1 cellular context compared by ENCODE assay signal in the genomic region with DNA sequence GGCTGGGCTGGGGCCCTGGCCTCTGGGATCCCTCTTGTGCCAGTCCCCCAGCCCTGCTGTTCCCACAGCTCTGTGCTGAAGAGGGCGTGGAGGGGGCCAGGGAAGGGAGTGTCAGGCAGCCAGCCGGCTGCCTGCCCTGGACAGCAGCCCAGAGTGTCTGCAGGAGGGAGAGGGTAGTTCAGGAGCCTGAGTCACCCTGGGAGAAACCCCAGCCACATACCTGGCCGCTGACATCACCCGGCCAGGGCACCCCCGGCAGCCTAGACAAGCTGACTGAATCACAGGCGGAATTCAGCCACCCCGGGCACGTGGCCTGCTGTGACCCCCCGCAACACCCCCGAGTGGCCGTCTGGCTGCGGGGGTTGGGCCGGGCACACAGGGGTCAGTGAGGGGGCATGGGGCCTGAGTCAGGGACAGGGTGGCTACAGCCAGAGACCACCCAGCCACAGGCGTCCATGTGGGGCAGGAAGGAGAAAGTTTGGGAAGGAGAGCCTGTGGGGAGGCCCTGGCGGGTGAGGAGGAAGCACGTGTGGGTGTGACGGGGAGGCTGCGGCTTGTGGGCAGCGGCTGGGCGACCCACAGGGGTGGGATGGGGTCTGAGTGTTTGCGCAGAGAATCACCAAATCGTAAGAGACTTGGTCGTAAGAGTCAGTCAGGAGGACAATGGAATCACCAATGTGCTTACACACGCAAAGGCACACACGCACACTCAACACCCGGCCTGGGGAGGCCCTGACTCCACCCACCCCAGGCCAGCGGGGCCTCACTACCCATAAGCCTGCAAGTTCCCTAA.
TF ChIP-seq lines count a peak whose summit lies in the region.

No MANE protein-coding gene starts in this region.

TF ChIP-seq in K562, 482 proteins besides CTCF, POLR2A, EP300 and RAD21 (continued from another document and continues in another):
- TF ChIP-seq, protein P1, sequence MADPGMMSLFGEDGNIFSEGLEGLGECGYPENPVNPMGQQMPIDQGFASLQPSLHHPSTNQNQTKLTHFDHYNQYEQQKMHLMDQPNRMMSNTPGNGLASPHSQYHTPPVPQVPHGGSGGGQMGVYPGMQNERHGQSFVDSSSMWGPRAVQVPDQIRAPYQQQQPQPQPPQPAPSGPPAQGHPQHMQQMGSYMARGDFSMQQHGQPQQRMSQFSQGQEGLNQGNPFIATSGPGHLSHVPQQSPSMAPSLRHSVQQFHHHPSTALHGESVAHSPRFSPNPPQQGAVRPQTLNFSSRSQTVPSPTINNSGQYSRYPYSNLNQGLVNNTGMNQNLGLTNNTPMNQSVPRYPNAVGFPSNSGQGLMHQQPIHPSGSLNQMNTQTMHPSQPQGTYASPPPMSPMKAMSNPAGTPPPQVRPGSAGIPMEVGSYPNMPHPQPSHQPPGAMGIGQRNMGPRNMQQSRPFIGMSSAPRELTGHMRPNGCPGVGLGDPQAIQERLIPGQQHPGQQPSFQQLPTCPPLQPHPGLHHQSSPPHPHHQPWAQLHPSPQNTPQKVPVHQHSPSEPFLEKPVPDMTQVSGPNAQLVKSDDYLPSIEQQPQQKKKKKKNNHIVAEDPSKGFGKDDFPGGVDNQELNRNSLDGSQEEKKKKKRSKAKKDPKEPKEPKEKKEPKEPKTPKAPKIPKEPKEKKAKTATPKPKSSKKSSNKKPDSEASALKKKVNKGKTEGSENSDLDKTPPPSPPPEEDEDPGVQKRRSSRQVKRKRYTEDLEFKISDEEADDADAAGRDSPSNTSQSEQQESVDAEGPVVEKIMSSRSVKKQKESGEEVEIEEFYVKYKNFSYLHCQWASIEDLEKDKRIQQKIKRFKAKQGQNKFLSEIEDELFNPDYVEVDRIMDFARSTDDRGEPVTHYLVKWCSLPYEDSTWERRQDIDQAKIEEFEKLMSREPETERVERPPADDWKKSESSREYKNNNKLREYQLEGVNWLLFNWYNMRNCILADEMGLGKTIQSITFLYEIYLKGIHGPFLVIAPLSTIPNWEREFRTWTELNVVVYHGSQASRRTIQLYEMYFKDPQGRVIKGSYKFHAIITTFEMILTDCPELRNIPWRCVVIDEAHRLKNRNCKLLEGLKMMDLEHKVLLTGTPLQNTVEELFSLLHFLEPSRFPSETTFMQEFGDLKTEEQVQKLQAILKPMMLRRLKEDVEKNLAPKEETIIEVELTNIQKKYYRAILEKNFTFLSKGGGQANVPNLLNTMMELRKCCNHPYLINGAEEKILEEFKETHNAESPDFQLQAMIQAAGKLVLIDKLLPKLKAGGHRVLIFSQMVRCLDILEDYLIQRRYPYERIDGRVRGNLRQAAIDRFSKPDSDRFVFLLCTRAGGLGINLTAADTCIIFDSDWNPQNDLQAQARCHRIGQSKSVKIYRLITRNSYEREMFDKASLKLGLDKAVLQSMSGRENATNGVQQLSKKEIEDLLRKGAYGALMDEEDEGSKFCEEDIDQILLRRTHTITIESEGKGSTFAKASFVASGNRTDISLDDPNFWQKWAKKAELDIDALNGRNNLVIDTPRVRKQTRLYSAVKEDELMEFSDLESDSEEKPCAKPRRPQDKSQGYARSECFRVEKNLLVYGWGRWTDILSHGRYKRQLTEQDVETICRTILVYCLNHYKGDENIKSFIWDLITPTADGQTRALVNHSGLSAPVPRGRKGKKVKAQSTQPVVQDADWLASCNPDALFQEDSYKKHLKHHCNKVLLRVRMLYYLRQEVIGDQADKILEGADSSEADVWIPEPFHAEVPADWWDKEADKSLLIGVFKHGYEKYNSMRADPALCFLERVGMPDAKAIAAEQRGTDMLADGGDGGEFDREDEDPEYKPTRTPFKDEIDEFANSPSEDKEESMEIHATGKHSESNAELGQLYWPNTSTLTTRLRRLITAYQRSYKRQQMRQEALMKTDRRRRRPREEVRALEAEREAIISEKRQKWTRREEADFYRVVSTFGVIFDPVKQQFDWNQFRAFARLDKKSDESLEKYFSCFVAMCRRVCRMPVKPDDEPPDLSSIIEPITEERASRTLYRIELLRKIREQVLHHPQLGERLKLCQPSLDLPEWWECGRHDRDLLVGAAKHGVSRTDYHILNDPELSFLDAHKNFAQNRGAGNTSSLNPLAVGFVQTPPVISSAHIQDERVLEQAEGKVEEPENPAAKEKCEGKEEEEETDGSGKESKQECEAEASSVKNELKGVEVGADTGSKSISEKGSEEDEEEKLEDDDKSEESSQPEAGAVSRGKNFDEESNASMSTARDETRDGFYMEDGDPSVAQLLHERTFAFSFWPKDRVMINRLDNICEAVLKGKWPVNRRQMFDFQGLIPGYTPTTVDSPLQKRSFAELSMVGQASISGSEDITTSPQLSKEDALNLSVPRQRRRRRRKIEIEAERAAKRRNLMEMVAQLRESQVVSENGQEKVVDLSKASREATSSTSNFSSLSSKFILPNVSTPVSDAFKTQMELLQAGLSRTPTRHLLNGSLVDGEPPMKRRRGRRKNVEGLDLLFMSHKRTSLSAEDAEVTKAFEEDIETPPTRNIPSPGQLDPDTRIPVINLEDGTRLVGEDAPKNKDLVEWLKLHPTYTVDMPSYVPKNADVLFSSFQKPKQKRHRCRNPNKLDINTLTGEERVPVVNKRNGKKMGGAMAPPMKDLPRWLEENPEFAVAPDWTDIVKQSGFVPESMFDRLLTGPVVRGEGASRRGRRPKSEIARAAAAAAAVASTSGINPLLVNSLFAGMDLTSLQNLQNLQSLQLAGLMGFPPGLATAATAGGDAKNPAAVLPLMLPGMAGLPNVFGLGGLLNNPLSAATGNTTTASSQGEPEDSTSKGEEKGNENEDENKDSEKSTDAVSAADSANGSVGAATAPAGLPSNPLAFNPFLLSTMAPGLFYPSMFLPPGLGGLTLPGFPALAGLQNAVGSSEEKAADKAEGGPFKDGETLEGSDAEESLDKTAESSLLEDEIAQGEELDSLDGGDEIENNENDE (IDR thresholded peaks at IDR 0.05; ENCODE audit: low read depth, low read length), result no peak
- no peak for TF ChIP-seq PHB (CRISPR knock-in tag; IDR thresholded peaks at IDR 0.05)
- TF ChIP-seq, protein P2, sequence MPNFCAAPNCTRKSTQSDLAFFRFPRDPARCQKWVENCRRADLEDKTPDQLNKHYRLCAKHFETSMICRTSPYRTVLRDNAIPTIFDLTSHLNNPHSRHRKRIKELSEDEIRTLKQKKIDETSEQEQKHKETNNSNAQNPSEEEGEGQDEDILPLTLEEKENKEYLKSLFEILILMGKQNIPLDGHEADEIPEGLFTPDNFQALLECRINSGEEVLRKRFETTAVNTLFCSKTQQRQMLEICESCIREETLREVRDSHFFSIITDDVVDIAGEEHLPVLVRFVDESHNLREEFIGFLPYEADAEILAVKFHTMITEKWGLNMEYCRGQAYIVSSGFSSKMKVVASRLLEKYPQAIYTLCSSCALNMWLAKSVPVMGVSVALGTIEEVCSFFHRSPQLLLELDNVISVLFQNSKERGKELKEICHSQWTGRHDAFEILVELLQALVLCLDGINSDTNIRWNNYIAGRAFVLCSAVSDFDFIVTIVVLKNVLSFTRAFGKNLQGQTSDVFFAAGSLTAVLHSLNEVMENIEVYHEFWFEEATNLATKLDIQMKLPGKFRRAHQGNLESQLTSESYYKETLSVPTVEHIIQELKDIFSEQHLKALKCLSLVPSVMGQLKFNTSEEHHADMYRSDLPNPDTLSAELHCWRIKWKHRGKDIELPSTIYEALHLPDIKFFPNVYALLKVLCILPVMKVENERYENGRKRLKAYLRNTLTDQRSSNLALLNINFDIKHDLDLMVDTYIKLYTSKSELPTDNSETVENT (CRISPR knock-in tag; IDR thresholded peaks at IDR 0.05), result no peak
- no peak for TF ChIP-seq XRCC4 (IDR thresholded peaks at IDR 0.05; ENCODE audit: extremely low read depth, insufficient read depth, insufficient read length)
- no peak for TF ChIP-seq ZBTB8A (IDR thresholded peaks at IDR 0.05; ENCODE audit: partially characterized antibody)
- TF ChIP-seq KLF13 (tag; IDR thresholded peaks at IDR 0.05; ENCODE audit: borderline replicate concordance, low read depth), result peak; percentile 24; the same call in 1 of the 2 replicates
- no peak for TF ChIP-seq ZNF146 (CRISPR knock-in tag; IDR thresholded peaks at IDR 0.05; ENCODE audit: unreplicated experiment)
- peak in 1 of 2 experiments; percentile 71; a peak in 2 of 4 replicates for TF ChIP-seq HDAC1 (IDR thresholded peaks at IDR 0.05)
- 0 out of 2 replicates have a peak, but pooled peaks have one; percentile 28 for TF ChIP-seq JUNB (CRISPR knock-in tag; conservative IDR thresholded peaks at IDR 0.05)
- no peak for TF ChIP-seq GTF2F1 (IDR thresholded peaks at IDR 0.05; ENCODE audit: low read depth, low read length)
- no peak for TF ChIP-seq CHD1 (IDR thresholded peaks at IDR 0.05; ENCODE audit: low read length)
- TF ChIP-seq, protein P3, sequence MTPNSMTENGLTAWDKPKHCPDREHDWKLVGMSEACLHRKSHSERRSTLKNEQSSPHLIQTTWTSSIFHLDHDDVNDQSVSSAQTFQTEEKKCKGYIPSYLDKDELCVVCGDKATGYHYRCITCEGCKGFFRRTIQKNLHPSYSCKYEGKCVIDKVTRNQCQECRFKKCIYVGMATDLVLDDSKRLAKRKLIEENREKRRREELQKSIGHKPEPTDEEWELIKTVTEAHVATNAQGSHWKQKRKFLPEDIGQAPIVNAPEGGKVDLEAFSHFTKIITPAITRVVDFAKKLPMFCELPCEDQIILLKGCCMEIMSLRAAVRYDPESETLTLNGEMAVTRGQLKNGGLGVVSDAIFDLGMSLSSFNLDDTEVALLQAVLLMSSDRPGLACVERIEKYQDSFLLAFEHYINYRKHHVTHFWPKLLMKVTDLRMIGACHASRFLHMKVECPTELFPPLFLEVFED (CRISPR knock-in tag; conservative IDR thresholded peaks at IDR 0.05), result 0 out of 2 replicates have a peak, but pooled peaks have one; percentile 38
- no peak for TF ChIP-seq MEIS2 (IDR thresholded peaks at IDR 0.05; ENCODE audit: partially characterized antibody)
- no peak for TF ChIP-seq TCF7 (IDR thresholded peaks at IDR 0.05; ENCODE audit: borderline replicate concordance)
- TF ChIP-seq, protein P4, sequence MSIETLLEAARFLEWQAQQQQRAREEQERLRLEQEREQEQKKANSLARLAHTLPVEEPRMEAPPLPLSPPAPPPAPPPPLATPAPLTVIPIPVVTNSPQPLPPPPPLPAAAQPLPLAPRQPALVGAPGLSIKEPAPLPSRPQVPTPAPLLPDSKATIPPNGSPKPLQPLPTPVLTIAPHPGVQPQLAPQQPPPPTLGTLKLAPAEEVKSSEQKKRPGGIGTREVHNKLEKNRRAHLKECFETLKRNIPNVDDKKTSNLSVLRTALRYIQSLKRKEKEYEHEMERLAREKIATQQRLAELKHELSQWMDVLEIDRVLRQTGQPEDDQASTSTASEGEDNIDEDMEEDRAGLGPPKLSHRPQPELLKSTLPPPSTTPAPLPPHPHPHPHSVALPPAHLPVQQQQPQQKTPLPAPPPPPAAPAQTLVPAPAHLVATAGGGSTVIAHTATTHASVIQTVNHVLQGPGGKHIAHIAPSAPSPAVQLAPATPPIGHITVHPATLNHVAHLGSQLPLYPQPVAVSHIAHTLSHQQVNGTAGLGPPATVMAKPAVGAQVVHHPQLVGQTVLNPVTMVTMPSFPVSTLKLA (conservative IDR thresholded peaks at IDR 0.05), result peak; percentile 97 to 98
- TF ChIP-seq, protein P5, sequence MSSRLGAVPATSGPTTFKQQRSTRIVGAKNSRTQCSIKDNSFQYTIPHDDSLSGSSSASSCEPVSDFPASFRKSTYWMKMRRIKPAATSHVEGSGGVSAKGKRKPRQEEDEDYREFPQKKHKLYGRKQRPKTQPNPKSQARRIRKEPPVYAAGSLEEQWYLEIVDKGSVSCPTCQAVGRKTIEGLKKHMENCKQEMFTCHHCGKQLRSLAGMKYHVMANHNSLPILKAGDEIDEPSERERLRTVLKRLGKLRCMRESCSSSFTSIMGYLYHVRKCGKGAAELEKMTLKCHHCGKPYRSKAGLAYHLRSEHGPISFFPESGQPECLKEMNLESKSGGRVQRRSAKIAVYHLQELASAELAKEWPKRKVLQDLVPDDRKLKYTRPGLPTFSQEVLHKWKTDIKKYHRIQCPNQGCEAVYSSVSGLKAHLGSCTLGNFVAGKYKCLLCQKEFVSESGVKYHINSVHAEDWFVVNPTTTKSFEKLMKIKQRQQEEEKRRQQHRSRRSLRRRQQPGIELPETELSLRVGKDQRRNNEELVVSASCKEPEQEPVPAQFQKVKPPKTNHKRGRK (tag; IDR thresholded peaks at IDR 0.05), result no peak
- TF ChIP-seq, protein P6, sequence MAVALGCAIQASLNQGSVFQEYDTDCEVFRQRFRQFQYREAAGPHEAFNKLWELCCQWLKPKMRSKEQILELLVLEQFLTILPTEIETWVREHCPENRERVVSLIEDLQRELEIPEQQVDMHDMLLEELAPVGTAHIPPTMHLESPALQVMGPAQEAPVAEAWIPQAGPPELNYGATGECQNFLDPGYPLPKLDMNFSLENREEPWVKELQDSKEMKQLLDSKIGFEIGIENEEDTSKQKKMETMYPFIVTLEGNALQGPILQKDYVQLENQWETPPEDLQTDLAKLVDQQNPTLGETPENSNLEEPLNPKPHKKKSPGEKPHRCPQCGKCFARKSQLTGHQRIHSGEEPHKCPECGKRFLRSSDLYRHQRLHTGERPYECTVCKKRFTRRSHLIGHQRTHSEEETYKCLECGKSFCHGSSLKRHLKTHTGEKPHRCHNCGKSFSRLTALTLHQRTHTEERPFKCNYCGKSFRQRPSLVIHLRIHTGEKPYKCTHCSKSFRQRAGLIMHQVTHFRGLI (CRISPR knock-in tag; IDR thresholded peaks at IDR 0.05), result no peak
- TF ChIP-seq MCM7 (IDR thresholded peaks at IDR 0.05), result no peak
- no peak for TF ChIP-seq MYBL2 (IDR thresholded peaks at IDR 0.05; ENCODE audit: low read depth)
- no peak for TF ChIP-seq MYBL2 (CRISPR knock-in tag; IDR thresholded peaks at IDR 0.05; ENCODE audit: borderline replicate concordance)
- TF ChIP-seq SAFB (IDR thresholded peaks at IDR 0.05; ENCODE audit: borderline replicate concordance, low read depth, low read length), result no peak
- peak; percentile 95 for TF ChIP-seq TEAD2 (tag; IDR thresholded peaks at IDR 0.05)
- TF ChIP-seq CTBP1 (IDR thresholded peaks at IDR 0.05; ENCODE audit: borderline replicate concordance), result peak; percentile 76
- TF ChIP-seq, protein P7, sequence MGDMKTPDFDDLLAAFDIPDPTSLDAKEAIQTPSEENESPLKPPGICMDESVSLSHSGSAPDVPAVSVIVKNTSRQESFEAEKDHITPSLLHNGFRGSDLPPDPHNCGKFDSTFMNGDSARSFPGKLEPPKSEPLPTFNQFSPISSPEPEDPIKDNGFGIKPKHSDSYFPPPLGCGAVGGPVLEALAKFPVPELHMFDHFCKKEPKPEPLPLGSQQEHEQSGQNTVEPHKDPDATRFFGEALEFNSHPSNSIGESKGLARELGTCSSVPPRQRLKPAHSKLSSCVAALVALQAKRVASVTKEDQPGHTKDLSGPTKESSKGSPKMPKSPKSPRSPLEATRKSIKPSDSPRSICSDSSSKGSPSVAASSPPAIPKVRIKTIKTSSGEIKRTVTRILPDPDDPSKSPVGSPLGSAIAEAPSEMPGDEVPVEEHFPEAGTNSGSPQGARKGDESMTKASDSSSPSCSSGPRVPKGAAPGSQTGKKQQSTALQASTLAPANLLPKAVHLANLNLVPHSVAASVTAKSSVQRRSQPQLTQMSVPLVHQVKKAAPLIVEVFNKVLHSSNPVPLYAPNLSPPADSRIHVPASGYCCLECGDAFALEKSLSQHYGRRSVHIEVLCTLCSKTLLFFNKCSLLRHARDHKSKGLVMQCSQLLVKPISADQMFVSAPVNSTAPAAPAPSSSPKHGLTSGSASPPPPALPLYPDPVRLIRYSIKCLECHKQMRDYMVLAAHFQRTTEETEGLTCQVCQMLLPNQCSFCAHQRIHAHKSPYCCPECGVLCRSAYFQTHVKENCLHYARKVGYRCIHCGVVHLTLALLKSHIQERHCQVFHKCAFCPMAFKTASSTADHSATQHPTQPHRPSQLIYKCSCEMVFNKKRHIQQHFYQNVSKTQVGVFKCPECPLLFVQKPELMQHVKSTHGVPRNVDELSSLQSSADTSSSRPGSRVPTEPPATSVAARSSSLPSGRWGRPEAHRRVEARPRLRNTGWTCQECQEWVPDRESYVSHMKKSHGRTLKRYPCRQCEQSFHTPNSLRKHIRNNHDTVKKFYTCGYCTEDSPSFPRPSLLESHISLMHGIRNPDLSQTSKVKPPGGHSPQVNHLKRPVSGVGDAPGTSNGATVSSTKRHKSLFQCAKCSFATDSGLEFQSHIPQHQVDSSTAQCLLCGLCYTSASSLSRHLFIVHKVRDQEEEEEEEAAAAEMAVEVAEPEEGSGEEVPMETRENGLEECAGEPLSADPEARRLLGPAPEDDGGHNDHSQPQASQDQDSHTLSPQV (IDR thresholded peaks at IDR 0.05), result peak; percentile 89
